Comparison of ENCODE assay signal across 1 cellular context in the genomic region with DNA sequence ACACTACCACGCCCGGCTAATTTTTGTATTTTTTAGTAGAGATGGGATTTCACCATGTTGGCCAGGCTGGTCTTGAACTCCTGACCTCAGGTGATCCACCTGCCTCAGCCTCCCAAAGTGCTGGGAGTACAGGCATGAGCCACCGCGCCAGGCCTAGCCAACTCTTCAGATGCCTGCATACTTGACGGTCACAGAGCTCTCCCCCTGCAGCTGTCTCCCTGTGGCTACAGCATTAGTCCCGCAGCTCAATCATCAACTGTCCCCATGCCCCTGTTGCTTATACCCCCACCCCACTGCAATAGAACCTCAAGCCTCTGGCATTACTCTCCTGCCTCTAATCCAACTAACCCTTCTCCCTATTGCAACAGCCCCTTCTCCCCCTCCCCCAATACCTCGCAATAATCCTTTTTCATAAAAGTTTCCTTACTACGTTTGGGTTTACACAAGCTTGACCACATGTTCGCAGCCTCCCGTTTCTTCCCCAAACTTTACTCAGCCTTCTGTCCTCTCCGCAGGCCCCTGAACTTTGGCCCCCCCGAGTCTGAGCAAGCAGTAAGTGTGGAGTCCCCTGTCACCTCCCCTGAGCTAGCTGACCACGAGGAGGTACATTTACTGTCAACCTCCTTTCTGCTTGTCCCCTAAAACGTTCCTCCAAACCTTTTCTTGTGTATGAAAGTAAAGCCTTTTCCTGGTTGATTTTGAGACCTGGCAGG.
TF ChIP-seq lines count a peak whose summit lies in the region.

No MANE protein-coding gene starts in this region.

TF ChIP-seq in GM23338, 12 proteins besides CTCF, POLR2A, EP300 and RAD21 (continued from another document):
- TF ChIP-seq, protein P1, sequence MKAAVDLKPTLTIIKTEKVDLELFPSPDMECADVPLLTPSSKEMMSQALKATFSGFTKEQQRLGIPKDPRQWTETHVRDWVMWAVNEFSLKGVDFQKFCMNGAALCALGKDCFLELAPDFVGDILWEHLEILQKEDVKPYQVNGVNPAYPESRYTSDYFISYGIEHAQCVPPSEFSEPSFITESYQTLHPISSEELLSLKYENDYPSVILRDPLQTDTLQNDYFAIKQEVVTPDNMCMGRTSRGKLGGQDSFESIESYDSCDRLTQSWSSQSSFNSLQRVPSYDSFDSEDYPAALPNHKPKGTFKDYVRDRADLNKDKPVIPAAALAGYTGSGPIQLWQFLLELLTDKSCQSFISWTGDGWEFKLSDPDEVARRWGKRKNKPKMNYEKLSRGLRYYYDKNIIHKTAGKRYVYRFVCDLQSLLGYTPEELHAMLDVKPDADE (IDR thresholded peaks at IDR 0.05), result no peak
- TF ChIP-seq JUNB (IDR thresholded peaks at IDR 0.05; ENCODE audit: unreplicated experiment), result no peak
- TF ChIP-seq ZNF114 (CRISPR knock-in tag; IDR thresholded peaks at IDR 0.05), result no peak
- TF ChIP-seq NANOG (IDR thresholded peaks at IDR 0.05; ENCODE audit: borderline replicate concordance), result no peak
- no peak for TF ChIP-seq EZH2phosphoT487 (IDR thresholded peaks at IDR 0.05; ENCODE audit: unreplicated experiment)
TF ChIP-seq in GM23338: peak in this region for 0.
